1 cellular context compared by ENCODE assay signal in the genomic region with DNA sequence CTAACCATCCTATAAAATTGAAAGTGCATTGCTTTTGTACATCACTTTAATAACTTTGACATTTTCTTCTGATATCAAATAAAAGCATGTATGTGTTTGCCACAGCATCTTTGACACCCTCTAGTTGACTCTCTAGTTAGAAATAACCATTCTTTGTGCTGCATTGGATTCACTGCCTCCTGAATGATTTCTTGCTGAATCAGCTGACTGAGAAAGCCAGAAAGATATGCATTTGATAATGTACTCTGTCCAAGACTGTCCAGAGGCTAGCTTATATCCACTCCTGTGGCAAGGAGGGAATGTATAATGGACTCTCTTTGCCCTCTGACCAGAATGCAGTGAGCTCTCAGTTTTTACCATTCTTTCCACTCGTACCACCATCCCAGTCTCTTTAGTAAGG.
A peak's percentile ranks its signal among the peaks of the same experiment; 100 is the strongest.
TF ChIP-seq lines count a peak whose summit lies in the region.

No MANE protein-coding gene starts in this region.

TF ChIP-seq in HepG2, 621 proteins besides CTCF, POLR2A, EP300 and RAD21 (continued from another document):
- TF ChIP-seq, protein P1, sequence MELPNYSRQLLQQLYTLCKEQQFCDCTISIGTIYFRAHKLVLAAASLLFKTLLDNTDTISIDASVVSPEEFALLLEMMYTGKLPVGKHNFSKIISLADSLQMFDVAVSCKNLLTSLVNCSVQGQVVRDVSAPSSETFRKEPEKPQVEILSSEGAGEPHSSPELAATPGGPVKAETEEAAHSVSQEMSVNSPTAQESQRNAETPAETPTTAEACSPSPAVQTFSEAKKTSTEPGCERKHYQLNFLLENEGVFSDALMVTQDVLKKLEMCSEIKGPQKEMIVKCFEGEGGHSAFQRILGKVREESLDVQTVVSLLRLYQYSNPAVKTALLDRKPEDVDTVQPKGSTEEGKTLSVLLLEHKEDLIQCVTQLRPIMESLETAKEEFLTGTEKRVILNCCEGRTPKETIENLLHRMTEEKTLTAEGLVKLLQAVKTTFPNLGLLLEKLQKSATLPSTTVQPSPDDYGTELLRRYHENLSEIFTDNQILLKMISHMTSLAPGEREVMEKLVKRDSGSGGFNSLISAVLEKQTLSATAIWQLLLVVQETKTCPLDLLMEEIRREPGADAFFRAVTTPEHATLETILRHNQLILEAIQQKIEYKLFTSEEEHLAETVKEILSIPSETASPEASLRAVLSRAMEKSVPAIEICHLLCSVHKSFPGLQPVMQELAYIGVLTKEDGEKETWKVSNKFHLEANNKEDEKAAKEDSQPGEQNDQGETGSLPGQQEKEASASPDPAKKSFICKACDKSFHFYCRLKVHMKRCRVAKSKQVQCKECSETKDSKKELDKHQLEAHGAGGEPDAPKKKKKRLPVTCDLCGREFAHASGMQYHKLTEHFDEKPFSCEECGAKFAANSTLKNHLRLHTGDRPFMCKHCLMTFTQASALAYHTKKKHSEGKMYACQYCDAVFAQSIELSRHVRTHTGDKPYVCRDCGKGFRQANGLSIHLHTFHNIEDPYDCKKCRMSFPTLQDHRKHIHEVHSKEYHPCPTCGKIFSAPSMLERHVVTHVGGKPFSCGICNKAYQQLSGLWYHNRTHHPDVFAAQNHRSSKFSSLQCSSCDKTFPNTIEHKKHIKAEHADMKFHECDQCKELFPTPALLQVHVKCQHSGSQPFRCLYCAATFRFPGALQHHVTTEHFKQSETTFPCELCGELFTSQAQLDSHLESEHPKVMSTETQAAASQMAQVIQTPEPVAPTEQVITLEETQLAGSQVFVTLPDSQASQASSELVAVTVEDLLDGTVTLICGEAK (IDR thresholded peaks at IDR 0.05), result no peak
- TF ChIP-seq, protein P1 (CRISPR knock-in tag; IDR thresholded peaks at IDR 0.05), result no peak
- TF ChIP-seq ATRX (CRISPR knock-in tag; IDR thresholded peaks at IDR 0.05; ENCODE audit: borderline replicate concordance) (no peak), MAFK (conservative IDR thresholded peaks at IDR 0.05 in 1 of 2, IDR thresholded peaks at IDR 0.05 in 1 of 2; ENCODE audit: low read length in 2 of 2) (peak; percentile 21 to 41; a peak in 2 of 4 replicates), REPIN1 (CRISPR knock-in tag; IDR thresholded peaks at IDR 0.05; ENCODE audit: borderline replicate concordance, low read depth) (no peak), CREM (IDR thresholded peaks at IDR 0.05) (no peak), CREM (CRISPR knock-in tag; IDR thresholded peaks at IDR 0.05) (no peak), RORA (CRISPR knock-in tag; IDR thresholded peaks at IDR 0.05) (no peak)
TF ChIP-seq in HepG2: peak in this region for 1.
